Comparison of ENCODE assay signal across 3 cellular contexts in the genomic region with DNA sequence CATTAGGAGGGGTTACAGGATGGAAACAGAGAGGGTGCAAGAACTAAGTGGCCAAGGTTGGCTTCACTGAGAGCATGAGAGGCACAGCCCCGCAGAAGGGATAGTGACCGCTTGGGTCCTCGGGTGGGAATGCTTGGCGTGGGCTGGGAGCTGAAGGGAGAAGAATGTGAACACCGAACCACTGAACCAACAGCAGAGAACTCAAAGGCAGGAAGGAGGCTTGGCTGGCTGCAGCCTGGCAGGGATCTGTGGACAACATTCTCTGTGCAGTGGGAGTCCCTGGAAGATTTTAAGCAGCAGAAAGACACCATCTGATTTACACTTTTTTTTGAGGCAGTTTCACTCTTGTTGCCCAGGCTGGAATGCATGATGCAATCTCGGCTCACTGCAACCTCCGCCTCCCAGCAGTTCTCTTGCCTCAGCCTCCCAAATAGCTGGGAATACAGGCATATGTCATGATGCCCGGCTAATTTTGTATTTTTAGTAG.
TF ChIP-seq lines count a peak whose summit lies in the region.

No MANE protein-coding gene starts in this region.

TF ChIP-seq in SK-N-SH, 30 proteins besides CTCF, POLR2A, EP300 and RAD21:
- no peak for TF ChIP-seq JUND (IDR thresholded peaks at IDR 0.05)
- TF ChIP-seq, protein P1, sequence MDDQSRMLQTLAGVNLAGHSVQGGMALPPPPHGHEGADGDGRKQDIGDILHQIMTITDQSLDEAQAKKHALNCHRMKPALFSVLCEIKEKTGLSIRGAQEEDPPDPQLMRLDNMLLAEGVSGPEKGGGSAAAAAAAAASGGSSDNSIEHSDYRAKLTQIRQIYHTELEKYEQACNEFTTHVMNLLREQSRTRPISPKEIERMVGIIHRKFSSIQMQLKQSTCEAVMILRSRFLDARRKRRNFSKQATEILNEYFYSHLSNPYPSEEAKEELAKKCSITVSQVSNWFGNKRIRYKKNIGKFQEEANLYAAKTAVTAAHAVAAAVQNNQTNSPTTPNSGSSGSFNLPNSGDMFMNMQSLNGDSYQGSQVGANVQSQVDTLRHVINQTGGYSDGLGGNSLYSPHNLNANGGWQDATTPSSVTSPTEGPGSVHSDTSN (IDR thresholded peaks at IDR 0.05), result no peak
- TF ChIP-seq MXI1 (IDR thresholded peaks at IDR 0.05; ENCODE audit: low read depth, low read length), result no peak
- TF ChIP-seq FOXM1 (IDR thresholded peaks at IDR 0.05; ENCODE audit: low read depth), result no peak
- TF ChIP-seq, protein P2, sequence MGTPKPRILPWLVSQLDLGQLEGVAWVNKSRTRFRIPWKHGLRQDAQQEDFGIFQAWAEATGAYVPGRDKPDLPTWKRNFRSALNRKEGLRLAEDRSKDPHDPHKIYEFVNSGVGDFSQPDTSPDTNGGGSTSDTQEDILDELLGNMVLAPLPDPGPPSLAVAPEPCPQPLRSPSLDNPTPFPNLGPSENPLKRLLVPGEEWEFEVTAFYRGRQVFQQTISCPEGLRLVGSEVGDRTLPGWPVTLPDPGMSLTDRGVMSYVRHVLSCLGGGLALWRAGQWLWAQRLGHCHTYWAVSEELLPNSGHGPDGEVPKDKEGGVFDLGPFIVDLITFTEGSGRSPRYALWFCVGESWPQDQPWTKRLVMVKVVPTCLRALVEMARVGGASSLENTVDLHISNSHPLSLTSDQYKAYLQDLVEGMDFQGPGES (IDR thresholded peaks at IDR 0.05; ENCODE audit: low read depth, low read length), result no peak
- TF ChIP-seq TCF12 (IDR thresholded peaks at IDR 0.05), result no peak
- TF ChIP-seq MEF2A (IDR thresholded peaks at IDR 0.05; ENCODE audit: borderline replicate concordance, low read depth), result no peak
TF ChIP-seq in SK-N-SH: peak in this region for 0.

TF ChIP-seq in SK-N-SH treated with all-trans-retinoic acid at 6 μM for 48 hours, 23 proteins besides CTCF, POLR2A, EP300 and RAD21 (continues in another document):
- no peak for TF ChIP-seq ZC3H10 (CRISPR knock-in tag; IDR thresholded peaks at IDR 0.05)
- no peak for TF ChIP-seq ARNTL (CRISPR knock-in tag; IDR thresholded peaks at IDR 0.05; ENCODE audit: borderline replicate concordance, low read depth)
- TF ChIP-seq OSR1 (CRISPR knock-in tag; IDR thresholded peaks at IDR 0.05), result no peak
- TF ChIP-seq, protein P3, sequence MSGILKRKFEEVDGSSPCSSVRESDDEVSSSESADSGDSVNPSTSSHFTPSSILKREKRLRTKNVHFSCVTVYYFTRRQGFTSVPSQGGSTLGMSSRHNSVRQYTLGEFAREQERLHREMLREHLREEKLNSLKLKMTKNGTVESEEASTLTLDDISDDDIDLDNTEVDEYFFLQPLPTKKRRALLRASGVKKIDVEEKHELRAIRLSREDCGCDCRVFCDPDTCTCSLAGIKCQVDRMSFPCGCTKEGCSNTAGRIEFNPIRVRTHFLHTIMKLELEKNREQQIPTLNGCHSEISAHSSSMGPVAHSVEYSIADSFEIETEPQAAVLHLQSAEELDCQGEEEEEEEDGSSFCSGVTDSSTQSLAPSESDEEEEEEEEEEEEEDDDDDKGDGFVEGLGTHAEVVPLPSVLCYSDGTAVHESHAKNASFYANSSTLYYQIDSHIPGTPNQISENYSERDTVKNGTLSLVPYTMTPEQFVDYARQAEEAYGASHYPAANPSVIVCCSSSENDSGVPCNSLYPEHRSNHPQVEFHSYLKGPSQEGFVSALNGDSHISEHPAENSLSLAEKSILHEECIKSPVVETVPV (CRISPR knock-in tag; IDR thresholded peaks at IDR 0.05), result no peak
- TF ChIP-seq ZFP30 (CRISPR knock-in tag; IDR thresholded peaks at IDR 0.05), result no peak
- TF ChIP-seq, protein P4, sequence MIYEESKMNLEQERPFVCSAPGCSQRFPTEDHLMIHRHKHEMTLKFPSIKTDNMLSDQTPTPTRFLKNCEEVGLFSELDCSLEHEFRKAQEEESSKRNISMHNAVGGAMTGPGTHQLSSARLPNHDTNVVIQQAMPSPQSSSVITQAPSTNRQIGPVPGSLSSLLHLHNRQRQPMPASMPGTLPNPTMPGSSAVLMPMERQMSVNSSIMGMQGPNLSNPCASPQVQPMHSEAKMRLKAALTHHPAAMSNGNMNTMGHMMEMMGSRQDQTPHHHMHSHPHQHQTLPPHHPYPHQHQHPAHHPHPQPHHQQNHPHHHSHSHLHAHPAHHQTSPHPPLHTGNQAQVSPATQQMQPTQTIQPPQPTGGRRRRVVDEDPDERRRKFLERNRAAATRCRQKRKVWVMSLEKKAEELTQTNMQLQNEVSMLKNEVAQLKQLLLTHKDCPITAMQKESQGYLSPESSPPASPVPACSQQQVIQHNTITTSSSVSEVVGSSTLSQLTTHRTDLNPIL (CRISPR knock-in tag; IDR thresholded peaks at IDR 0.05; ENCODE audit: low read depth), result no peak
- TF ChIP-seq GLIS3 (CRISPR knock-in tag; IDR thresholded peaks at IDR 0.05), result no peak
- TF ChIP-seq, protein P5, sequence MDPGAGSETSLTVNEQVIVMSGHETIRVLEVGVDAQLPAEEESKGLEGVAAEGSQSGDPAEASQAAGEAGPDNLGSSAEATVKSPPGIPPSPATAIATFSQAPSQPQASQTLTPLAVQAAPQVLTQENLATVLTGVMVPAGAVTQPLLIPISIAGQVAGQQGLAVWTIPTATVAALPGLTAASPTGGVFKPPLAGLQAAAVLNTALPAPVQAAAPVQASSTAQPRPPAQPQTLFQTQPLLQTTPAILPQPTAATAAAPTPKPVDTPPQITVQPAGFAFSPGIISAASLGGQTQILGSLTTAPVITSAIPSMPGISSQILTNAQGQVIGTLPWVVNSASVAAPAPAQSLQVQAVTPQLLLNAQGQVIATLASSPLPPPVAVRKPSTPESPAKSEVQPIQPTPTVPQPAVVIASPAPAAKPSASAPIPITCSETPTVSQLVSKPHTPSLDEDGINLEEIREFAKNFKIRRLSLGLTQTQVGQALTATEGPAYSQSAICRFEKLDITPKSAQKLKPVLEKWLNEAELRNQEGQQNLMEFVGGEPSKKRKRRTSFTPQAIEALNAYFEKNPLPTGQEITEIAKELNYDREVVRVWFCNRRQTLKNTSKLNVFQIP (CRISPR knock-in tag; IDR thresholded peaks at IDR 0.05; ENCODE audit: borderline replicate concordance, low read depth), result no peak
- TF ChIP-seq ZFP3 (CRISPR knock-in tag; IDR thresholded peaks at IDR 0.05), result no peak
- no peak for TF ChIP-seq ZNF70 (CRISPR knock-in tag; IDR thresholded peaks at IDR 0.05)
- TF ChIP-seq TCF4 (CRISPR knock-in tag; IDR thresholded peaks at IDR 0.05; ENCODE audit: borderline replicate concordance), result no peak
- TF ChIP-seq CSDC2 (CRISPR knock-in tag; IDR thresholded peaks at IDR 0.05), result no peak
- TF ChIP-seq, protein P6, sequence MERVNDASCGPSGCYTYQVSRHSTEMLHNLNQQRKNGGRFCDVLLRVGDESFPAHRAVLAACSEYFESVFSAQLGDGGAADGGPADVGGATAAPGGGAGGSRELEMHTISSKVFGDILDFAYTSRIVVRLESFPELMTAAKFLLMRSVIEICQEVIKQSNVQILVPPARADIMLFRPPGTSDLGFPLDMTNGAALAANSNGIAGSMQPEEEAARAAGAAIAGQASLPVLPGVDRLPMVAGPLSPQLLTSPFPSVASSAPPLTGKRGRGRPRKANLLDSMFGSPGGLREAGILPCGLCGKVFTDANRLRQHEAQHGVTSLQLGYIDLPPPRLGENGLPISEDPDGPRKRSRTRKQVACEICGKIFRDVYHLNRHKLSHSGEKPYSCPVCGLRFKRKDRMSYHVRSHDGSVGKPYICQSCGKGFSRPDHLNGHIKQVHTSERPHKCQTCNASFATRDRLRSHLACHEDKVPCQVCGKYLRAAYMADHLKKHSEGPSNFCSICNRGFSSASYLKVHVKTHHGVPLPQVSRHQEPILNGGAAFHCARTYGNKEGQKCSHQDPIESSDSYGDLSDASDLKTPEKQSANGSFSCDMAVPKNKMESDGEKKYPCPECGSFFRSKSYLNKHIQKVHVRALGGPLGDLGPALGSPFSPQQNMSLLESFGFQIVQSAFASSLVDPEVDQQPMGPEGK (CRISPR knock-in tag; IDR thresholded peaks at IDR 0.05; ENCODE audit: borderline replicate concordance), result no peak
- no peak for TF ChIP-seq TOX (CRISPR knock-in tag; IDR thresholded peaks at IDR 0.05; ENCODE audit: borderline replicate concordance)
- TF ChIP-seq ISL1 (CRISPR knock-in tag; IDR thresholded peaks at IDR 0.05), result no peak

TF ChIP-seq in K562, 482 proteins besides CTCF, POLR2A, EP300 and RAD21 (continues in another document):
- TF ChIP-seq, protein P7, sequence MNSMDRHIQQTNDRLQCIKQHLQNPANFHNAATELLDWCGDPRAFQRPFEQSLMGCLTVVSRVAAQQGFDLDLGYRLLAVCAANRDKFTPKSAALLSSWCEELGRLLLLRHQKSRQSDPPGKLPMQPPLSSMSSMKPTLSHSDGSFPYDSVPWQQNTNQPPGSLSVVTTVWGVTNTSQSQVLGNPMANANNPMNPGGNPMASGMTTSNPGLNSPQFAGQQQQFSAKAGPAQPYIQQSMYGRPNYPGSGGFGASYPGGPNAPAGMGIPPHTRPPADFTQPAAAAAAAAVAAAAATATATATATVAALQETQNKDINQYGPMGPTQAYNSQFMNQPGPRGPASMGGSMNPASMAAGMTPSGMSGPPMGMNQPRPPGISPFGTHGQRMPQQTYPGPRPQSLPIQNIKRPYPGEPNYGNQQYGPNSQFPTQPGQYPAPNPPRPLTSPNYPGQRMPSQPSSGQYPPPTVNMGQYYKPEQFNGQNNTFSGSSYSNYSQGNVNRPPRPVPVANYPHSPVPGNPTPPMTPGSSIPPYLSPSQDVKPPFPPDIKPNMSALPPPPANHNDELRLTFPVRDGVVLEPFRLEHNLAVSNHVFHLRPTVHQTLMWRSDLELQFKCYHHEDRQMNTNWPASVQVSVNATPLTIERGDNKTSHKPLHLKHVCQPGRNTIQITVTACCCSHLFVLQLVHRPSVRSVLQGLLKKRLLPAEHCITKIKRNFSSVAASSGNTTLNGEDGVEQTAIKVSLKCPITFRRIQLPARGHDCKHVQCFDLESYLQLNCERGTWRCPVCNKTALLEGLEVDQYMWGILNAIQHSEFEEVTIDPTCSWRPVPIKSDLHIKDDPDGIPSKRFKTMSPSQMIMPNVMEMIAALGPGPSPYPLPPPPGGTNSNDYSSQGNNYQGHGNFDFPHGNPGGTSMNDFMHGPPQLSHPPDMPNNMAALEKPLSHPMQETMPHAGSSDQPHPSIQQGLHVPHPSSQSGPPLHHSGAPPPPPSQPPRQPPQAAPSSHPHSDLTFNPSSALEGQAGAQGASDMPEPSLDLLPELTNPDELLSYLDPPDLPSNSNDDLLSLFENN (IDR thresholded peaks at IDR 0.05; ENCODE audit: low read depth in 2 of 2, low read length in 2 of 2), result no peak
- TF ChIP-seq NR2C2 (CRISPR knock-in tag; IDR thresholded peaks at IDR 0.05) (no peak), NR2C2 (tag; IDR thresholded peaks at IDR 0.05) (no peak), FOXA1 (IDR thresholded peaks at IDR 0.05; ENCODE audit: borderline replicate concordance) (no peak), ZNF77 (CRISPR knock-in tag; IDR thresholded peaks at IDR 0.05) (no peak), RBM34 (IDR thresholded peaks at IDR 0.05; ENCODE audit: borderline replicate concordance, insufficient read depth, low read length) (no peak), SMAD2 (IDR thresholded peaks at IDR 0.05; ENCODE audit: low read depth, low read length) (no peak), ZNF695 (CRISPR knock-in tag; IDR thresholded peaks at IDR 0.05) (no peak), RFX7 (CRISPR knock-in tag; IDR thresholded peaks at IDR 0.05) (no peak), POLR2AphosphoS5 (IDR thresholded peaks at IDR 0.05; ENCODE audit: control insufficient read depth, insufficient read depth, low read depth, low read length) (no peak), SMARCE1 (IDR thresholded peaks at IDR 0.05) (no peak), ZNF212 (CRISPR knock-in tag; IDR thresholded peaks at IDR 0.05) (no peak), RBM39 (optimal IDR thresholded peaks at IDR 0.05; ENCODE audit: low read depth, low read length) (no peak), CEBPG (CRISPR knock-in tag; IDR thresholded peaks at IDR 0.05) (no peak), CEBPG (tag; conservative IDR thresholded peaks at IDR 0.05 in 1 of 2, IDR thresholded peaks at IDR 0.05 in 1 of 2) (peak; percentile 65 to 72), CC2D1A (IDR thresholded peaks at IDR 0.05) (no peak), SMARCC2 (IDR thresholded peaks at IDR 0.05; ENCODE audit: low read depth) (no peak)
- TF ChIP-seq, protein P8, sequence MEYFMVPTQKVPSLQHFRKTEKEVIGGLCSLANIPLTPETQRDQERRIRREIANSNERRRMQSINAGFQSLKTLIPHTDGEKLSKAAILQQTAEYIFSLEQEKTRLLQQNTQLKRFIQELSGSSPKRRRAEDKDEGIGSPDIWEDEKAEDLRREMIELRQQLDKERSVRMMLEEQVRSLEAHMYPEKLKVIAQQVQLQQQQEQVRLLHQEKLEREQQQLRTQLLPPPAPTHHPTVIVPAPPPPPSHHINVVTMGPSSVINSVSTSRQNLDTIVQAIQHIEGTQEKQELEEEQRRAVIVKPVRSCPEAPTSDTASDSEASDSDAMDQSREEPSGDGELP (CRISPR knock-in tag; IDR thresholded peaks at IDR 0.05; ENCODE audit: borderline replicate concordance), result no peak
- TF ChIP-seq, protein P9, sequence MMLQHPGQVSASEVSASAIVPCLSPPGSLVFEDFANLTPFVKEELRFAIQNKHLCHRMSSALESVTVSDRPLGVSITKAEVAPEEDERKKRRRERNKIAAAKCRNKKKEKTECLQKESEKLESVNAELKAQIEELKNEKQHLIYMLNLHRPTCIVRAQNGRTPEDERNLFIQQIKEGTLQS (IDR thresholded peaks at IDR 0.05), result peak; percentile 65
- TF ChIP-seq, protein P9 (CRISPR knock-in tag; conservative IDR thresholded peaks at IDR 0.05), result no peak
- TF ChIP-seq, protein P10, sequence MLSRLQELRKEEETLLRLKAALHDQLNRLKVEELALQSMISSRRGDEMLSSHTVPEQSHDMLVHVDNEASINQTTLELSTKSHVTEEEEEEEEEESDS (CRISPR knock-in tag; IDR thresholded peaks at IDR 0.05), result no peak
- TF ChIP-seq, protein P11, sequence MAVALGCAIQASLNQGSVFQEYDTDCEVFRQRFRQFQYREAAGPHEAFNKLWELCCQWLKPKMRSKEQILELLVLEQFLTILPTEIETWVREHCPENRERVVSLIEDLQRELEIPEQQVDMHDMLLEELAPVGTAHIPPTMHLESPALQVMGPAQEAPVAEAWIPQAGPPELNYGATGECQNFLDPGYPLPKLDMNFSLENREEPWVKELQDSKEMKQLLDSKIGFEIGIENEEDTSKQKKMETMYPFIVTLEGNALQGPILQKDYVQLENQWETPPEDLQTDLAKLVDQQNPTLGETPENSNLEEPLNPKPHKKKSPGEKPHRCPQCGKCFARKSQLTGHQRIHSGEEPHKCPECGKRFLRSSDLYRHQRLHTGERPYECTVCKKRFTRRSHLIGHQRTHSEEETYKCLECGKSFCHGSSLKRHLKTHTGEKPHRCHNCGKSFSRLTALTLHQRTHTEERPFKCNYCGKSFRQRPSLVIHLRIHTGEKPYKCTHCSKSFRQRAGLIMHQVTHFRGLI (CRISPR knock-in tag; IDR thresholded peaks at IDR 0.05), result no peak
- TF ChIP-seq, protein P12, sequence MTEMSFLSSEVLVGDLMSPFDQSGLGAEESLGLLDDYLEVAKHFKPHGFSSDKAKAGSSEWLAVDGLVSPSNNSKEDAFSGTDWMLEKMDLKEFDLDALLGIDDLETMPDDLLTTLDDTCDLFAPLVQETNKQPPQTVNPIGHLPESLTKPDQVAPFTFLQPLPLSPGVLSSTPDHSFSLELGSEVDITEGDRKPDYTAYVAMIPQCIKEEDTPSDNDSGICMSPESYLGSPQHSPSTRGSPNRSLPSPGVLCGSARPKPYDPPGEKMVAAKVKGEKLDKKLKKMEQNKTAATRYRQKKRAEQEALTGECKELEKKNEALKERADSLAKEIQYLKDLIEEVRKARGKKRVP (CRISPR knock-in tag; IDR thresholded peaks at IDR 0.05), result 0 out of 2 replicates have a peak, but pooled peaks have one; percentile 46
